23 cellular contexts compared by ENCODE assay signal in the genomic region with DNA sequence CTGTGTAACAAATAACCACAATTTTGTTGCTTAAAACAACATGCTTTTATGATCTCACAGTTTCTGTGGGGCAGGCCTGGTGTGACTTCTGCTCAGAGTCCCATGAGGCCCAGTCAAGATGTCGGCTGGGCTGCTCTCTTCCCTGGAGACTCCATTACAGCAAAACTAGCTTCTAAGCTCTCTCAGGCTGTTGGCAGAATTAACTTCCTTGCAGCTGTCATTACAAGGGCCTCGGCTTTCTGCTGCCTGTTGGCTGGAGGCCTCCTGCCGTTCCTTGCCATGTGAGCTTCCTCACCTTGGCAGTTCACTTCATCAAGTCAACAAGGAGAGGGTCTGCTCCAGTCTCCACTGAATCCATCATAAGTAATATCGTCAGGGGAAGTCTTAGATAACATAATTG.
DNase-seq lines count a peak whose midpoint lies in the region; FAIRE-seq and TF ChIP-seq lines count a peak whose summit lies in the region.
"Had no signal": no experiment of that assay in that cellular context is flagged by ENCODE, and none has a peak within 500 bp of the region (broad histone marks: within the 10 kb centered on the region; RNA-seq: fewer than 3 reads in every experiment).

No MANE protein-coding gene starts in this region.

- no peaks in the 10 kb centered on the region for H3K4me1 Mint-ChIP-seq in activated CD4-positive, alpha-beta T cell treated with anti-CD3 and anti-CD28 coated beads, Interleukin-2, amount 10 ng/mL, durations not matched to agents 24 days and 14 days
- H3K4me1 Mint-ChIP-seq: CD14-positive monocyte; CD8-positive, alpha-beta memory T cell; GM23338; H9 had no signal

- no peaks in the 10 kb centered on the region for H3F3A ChIP-seq in neural cell (ENCODE audit: insufficient read depth, low read length, poor library complexity, severe bottlenecking)

- no peaks in the 10 kb centered on the region for H3K36me3 Mint-ChIP-seq in activated CD4-positive, alpha-beta T cell treated with anti-CD3 and anti-CD28 coated beads, Interleukin-2, amount 10 ng/mL, durations not matched to agents 24 days and 14 days (ENCODE audit: low read depth)
- H3K36me3 Mint-ChIP-seq: CD14-positive monocyte had no signal

- no peaks in the 10 kb centered on the region for H3K27me3 ChIP-seq in SJCRH30
- no peaks in the 10 kb centered on the region for H3K27me3 ChIP-seq in neural cell (ENCODE audit: insufficient read depth, low read depth, low read length)
- H3K27me3 ChIP-seq: Peyer's patch had no signal

- no peaks in the 10 kb centered on the region for H4K20me1 ChIP-seq in neural cell (ENCODE audit: insufficient read depth)

- peaks cover 3% of the 10 kb centered on the region; the same call in 1 of the 2 replicates for H3K9me3 ChIP-seq in SJCRH30 (replicated peaks)
- H3K9me3 ChIP-seq in neural cell (ENCODE audit: low read length), result no peaks in the 10 kb centered on the region
- H3K9me3 ChIP-seq: Peyer's patch had no signal

- H3K27ac ChIP-seq in SJCRH30 (no peak overlapping the region), neural cell (ENCODE audit: low read length) (no peak overlapping the region)
- H3K27ac ChIP-seq: Peyer's patch had no signal

- no peak overlapping the region for H3K9ac ChIP-seq in neural cell (ENCODE audit: low read length)

- no peak for TF ChIP-seq RAD21 in neural cell (conservative IDR thresholded peaks at IDR 0.05)

- H2AFZ ChIP-seq in neural cell (ENCODE audit: low read depth, low read length), result no peak overlapping the region
- H2AFZ ChIP-seq: GM23338 had no signal

- no peaks in the 10 kb centered on the region for H3K36me3 ChIP-seq in SJCRH30
- H3K36me3 ChIP-seq in neural cell (ENCODE audit: insufficient read depth, low read length), result no peaks in the 10 kb centered on the region
- H3K36me3 ChIP-seq: Peyer's patch had no signal

- intact Hi-C loops in activated CD4-positive, alpha-beta T cell treated with anti-CD3 and anti-CD28 coated beads, Interleukin-2, amount 10 ng/mL, durations not matched to agents 24 days and 14 days (cut with micrococcal nuclease), result no loop called here

- TF ChIP-seq EP300 in neural cell (conservative IDR thresholded peaks at IDR 0.05; ENCODE audit: poor library complexity, severe bottlenecking), result peak; percentile 31

- FAIRE-seq in frontal cortex (lab: Jason Lieb, UNC), result no peak
- FAIRE-seq: G401.6, GM12878 had no signal

- H3K4me2 ChIP-seq in neural cell (ENCODE audit: low read length), result no peak overlapping the region
- H3K4me2 ChIP-seq: GM23338 had no signal

- H3K4me3 ChIP-seq in SJCRH30 (no peak overlapping the region), neural cell (ENCODE audit: low read length) (no peak overlapping the region)
- H3K4me3 ChIP-seq: GM12878, GM23338, Peyer's patch had no signal

- DNase-seq in activated CD4-positive, alpha-beta T cell treated with anti-CD3 and anti-CD28 coated beads, Interleukin-2, amount 10 ng/mL, durations not matched to agents 24 days and 14 days, result peak; percentile 22
- no peak for DNase-seq in activated CD4-positive, alpha-beta T cell treated with anti-CD3 and anti-CD28 coated beads, Interleukin-2, amount 50 U/mL, for 1 hour
- peak; percentile 17 for DNase-seq in LHCN-M2 (ENCODE audit: low read depth)
- peak; percentile 30 to 58 for DNase-seq in SJCRH30
- DNase-seq in islet precursor cell, result no peak
- DNase-seq in NCI-H2196 treated with DMSO at 0.1 percent for 48 hours (lab: John Stamatoyannopoulos, UW; ENCODE audit: unreplicated experiment), result no peak
- no peak for DNase-seq in frontal cortex (ENCODE audit: low spot score in 2 of 2)
- DNase-seq: Calu3; CD8-positive, alpha-beta memory T cell; H9; NCI-H1092; NCI-H146; NCI-H1930; NCI-H2107; NCI-H345; NCI-H510A treated with DMSO at 0.1 percent for 48 hours; Peyer's patch; SIG-M5 had no signal

- no peak overlapping the region for H3K27ac Mint-ChIP-seq in activated CD4-positive, alpha-beta T cell treated with anti-CD3 and anti-CD28 coated beads, Interleukin-2, amount 10 ng/mL, durations not matched to agents 24 days and 14 days
- H3K27ac Mint-ChIP-seq: CD14-positive monocyte; CD8-positive, alpha-beta memory T cell; GM23338 had no signal

- no peaks in the 10 kb centered on the region for H3K4me1 ChIP-seq in SJCRH30
- H3K4me1 ChIP-seq: Peyer's patch had no signal

- no peaks in the 10 kb centered on the region for H3K79me2 ChIP-seq in neural cell (replicated peaks; ENCODE audit: insufficient read depth, low read length)

- H3K9me3 Mint-ChIP-seq in activated CD4-positive, alpha-beta T cell treated with anti-CD3 and anti-CD28 coated beads, Interleukin-2, amount 10 ng/mL, durations not matched to agents 24 days and 14 days, result peaks cover 24% of the 10 kb centered on the region

- H3K27me3 Mint-ChIP-seq in activated CD4-positive, alpha-beta T cell treated with anti-CD3 and anti-CD28 coated beads, Interleukin-2, amount 10 ng/mL, durations not matched to agents 24 days and 14 days, result no peaks in the 10 kb centered on the region

- H3K9me2 ChIP-seq in neural cell (ENCODE audit: insufficient read depth, low read length), result no peaks in the 10 kb centered on the region

- no peak for TF ChIP-seq CTCF in neural cell (IDR thresholded peaks at IDR 0.05; ENCODE audit: poor library complexity, severe bottlenecking)

- H3K4me3 Mint-ChIP-seq in activated CD4-positive, alpha-beta T cell treated with anti-CD3 and anti-CD28 coated beads, Interleukin-2, amount 10 ng/mL, durations not matched to agents 24 days and 14 days, result no peak overlapping the region
- H3K4me3 Mint-ChIP-seq: CD14-positive monocyte; CD8-positive, alpha-beta memory T cell; GM23338; H9 had no signal

TF ChIP-seq in neural cell, 6 proteins besides CTCF, POLR2A, EP300 and RAD21:
- TF ChIP-seq, protein P1, sequence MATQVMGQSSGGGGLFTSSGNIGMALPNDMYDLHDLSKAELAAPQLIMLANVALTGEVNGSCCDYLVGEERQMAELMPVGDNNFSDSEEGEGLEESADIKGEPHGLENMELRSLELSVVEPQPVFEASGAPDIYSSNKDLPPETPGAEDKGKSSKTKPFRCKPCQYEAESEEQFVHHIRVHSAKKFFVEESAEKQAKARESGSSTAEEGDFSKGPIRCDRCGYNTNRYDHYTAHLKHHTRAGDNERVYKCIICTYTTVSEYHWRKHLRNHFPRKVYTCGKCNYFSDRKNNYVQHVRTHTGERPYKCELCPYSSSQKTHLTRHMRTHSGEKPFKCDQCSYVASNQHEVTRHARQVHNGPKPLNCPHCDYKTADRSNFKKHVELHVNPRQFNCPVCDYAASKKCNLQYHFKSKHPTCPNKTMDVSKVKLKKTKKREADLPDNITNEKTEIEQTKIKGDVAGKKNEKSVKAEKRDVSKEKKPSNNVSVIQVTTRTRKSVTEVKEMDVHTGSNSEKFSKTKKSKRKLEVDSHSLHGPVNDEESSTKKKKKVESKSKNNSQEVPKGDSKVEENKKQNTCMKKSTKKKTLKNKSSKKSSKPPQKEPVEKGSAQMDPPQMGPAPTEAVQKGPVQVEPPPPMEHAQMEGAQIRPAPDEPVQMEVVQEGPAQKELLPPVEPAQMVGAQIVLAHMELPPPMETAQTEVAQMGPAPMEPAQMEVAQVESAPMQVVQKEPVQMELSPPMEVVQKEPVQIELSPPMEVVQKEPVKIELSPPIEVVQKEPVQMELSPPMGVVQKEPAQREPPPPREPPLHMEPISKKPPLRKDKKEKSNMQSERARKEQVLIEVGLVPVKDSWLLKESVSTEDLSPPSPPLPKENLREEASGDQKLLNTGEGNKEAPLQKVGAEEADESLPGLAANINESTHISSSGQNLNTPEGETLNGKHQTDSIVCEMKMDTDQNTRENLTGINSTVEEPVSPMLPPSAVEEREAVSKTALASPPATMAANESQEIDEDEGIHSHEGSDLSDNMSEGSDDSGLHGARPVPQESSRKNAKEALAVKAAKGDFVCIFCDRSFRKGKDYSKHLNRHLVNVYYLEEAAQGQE (IDR thresholded peaks at IDR 0.05; ENCODE audit: borderline replicate concordance), result no peak
- TF ChIP-seq EZH2 (IDR thresholded peaks at IDR 0.05; ENCODE audit: borderline replicate concordance, insufficient read depth, low read length, poor library complexity, severe bottlenecking) (no peak), POLR2AphosphoS5 (IDR thresholded peaks at IDR 0.05) (no peak), MXI1 (conservative IDR thresholded peaks at IDR 0.05; ENCODE audit: poor library complexity, severe bottlenecking) (no peak), SMC3 (conservative IDR thresholded peaks at IDR 0.05; ENCODE audit: poor library complexity) (no peak), TAF1 (IDR thresholded peaks at IDR 0.05; ENCODE audit: low read depth) (no peak)

Comparison
In these comparisons a context has a peak if more than half of its experiments do, and no peak if none do; other contexts are left out.
1. DNase-seq: peak in activated CD4-positive, alpha-beta T cell treated with anti-CD3 and anti-CD28 coated beads, Interleukin-2, amount 10 ng/mL, durations not matched to agents 24 days and 14 days (single experiment), LHCN-M2 (single experiment) and SJCRH30 (2 of 2); none in activated CD4-positive, alpha-beta T cell treated with anti-CD3 and anti-CD28 coated beads, Interleukin-2, amount 50 U/mL, for 1 hour (single experiment), islet precursor cell (single experiment), NCI-H2196 treated with DMSO at 0.1 percent for 48 hours (single experiment) and frontal cortex (0 of 2).